17 cellular contexts compared by ENCODE assay signal in genomic region chr11:635945-636510, GRCh38. TPM values are rescaled to one million over a fixed set of nuclear protein-coding genes. Genes with fewer than 3 reads are reported as not detected.
A peak's percentile ranks its signal among the peaks of the same experiment; 100 is the strongest.
DNase-seq lines count a peak whose midpoint lies in the region; ATAC-seq, FAIRE-seq and TF ChIP-seq lines count a peak whose summit lies in the region.
"Had no signal": no experiment of that assay in that cellular context is flagged by ENCODE, and none has a peak within 500 bp of the region (broad histone marks: within the 10 kb centered on the region; RNA-seq: fewer than 3 reads in every experiment).

No MANE protein-coding gene starts in this region.

- TF ChIP-seq POLR2A in thyroid gland (IDR thresholded peaks at IDR 0.05), result no peak

- H3K36me3 Mint-ChIP-seq in activated naive CD8-positive, alpha-beta T cell, result no peaks in the 10 kb centered on the region
- peaks cover 4% of the 10 kb centered on the region for H3K36me3 Mint-ChIP-seq in activated naive CD8-positive, alpha-beta T cell treated with anti-CD3 and anti-CD28 coated beads, Interleukin-2, amount 50 U/mL, for 24 hours (ENCODE audit: low read depth)
- peaks cover 5% of the 10 kb centered on the region for H3K36me3 Mint-ChIP-seq in memory B cell
- peaks cover 8 to 9% of the 10 kb centered on the region in 2 donors for H3K36me3 Mint-ChIP-seq in stimulated activated naive B cell treated with anti-CD40 and anti-IgM and Interleukin-4, amounts not matched to agents 10 μg/mL and 1 μg/mL and 100 μg/mL, for 72 hours
- H3K36me3 Mint-ChIP-seq in activated T-cell treated with anti-CD3 and anti-CD28 coated beads, Interleukin-2, amount 50 U/mL, for 72 hours (ENCODE audit: insufficient read depth in 2 of 2), result peaks cover 0 to 3% of the 10 kb centered on the region in 2 donors

- no peak for ATAC-seq in activated naive CD8-positive, alpha-beta T cell treated with anti-CD3 and anti-CD28 coated beads, Interleukin-2, amount 50 U/mL, for 24 hours
- ATAC-seq in memory B cell (ENCODE audit: low read depth), result no peak
- ATAC-seq in stimulated activated naive B cell treated with anti-CD40 and anti-IgM and Interleukin-4, amounts not matched to agents 10 μg/mL and 1 μg/mL and 100 μg/mL, for 72 hours (replicated peaks), result no peak
- ATAC-seq in activated T-cell treated with anti-CD3 and anti-CD28 coated beads, Interleukin-2, amount 50 U/mL, for 72 hours (replicated peaks in 1 of 2), result no peak
- ATAC-seq: A549, PC-3 had no signal

- H3K4me1 ChIP-seq in thyroid gland, result peaks cover 0 to 43% of the 10 kb centered on the region in 2 donors

- H3K4me3 Mint-ChIP-seq in activated naive CD8-positive, alpha-beta T cell, result peak overlapping the region; percentile 30
- no peak overlapping the region for H3K4me3 Mint-ChIP-seq in activated naive CD8-positive, alpha-beta T cell treated with anti-CD3 and anti-CD28 coated beads, Interleukin-2, amount 50 U/mL, for 24 hours
- H3K4me3 Mint-ChIP-seq in memory B cell, result peak overlapping the region; percentile 59
- H3K4me3 Mint-ChIP-seq in stimulated activated naive B cell treated with anti-CD40 and anti-IgM and Interleukin-4, amounts not matched to agents 10 μg/mL and 1 μg/mL and 100 μg/mL, for 72 hours, result peak overlapping the region; percentile 6 to 17
- peak overlapping the region in 1 of 2 donors; percentile 13 for H3K4me3 Mint-ChIP-seq in activated T-cell treated with anti-CD3 and anti-CD28 coated beads, Interleukin-2, amount 50 U/mL, for 72 hours

- H3K4me3 ChIP-seq in bronchial epithelial cell (ENCODE audit: low read depth, low read length) (no peak overlapping the region), thyroid gland (replicated peaks in 1 of 3) (no peak overlapping the region)
- H3K4me3 ChIP-seq: A549 had no signal

- WGBS in thyroid gland, 2 donors, result 81 to 91% methylated on average over 20 to 22 of the region's 22 CpGs

- peaks cover 17% of the 10 kb centered on the region for H3K27me3 ChIP-seq in bronchial epithelial cell (ENCODE audit: control insufficient read depth, insufficient read depth, low read length)
- no peaks in the 10 kb centered on the region for H3K27me3 ChIP-seq in thyroid gland

- H3K36me3 ChIP-seq in bronchial epithelial cell (ENCODE audit: control insufficient read depth, insufficient read depth, low read length), result peaks cover 2% of the 10 kb centered on the region
- H3K36me3 ChIP-seq in thyroid gland, result no peaks in the 10 kb centered on the region

- H3K4me1 Mint-ChIP-seq in activated naive CD8-positive, alpha-beta T cell (ENCODE audit: low read depth), result peaks cover 11% of the 10 kb centered on the region
- H3K4me1 Mint-ChIP-seq in activated naive CD8-positive, alpha-beta T cell treated with anti-CD3 and anti-CD28 coated beads, Interleukin-2, amount 50 U/mL, for 24 hours, result peaks cover 17% of the 10 kb centered on the region
- H3K4me1 Mint-ChIP-seq in memory B cell, result peaks cover 11% of the 10 kb centered on the region
- H3K4me1 Mint-ChIP-seq in stimulated activated naive B cell treated with anti-CD40 and anti-IgM and Interleukin-4, amounts not matched to agents 10 μg/mL and 1 μg/mL and 100 μg/mL, for 72 hours, result peaks cover 10 to 16% of the 10 kb centered on the region in 2 donors
- peaks cover 13% of the 10 kb centered on the region for H3K4me1 Mint-ChIP-seq in activated T-cell treated with anti-CD3 and anti-CD28 coated beads, Interleukin-2, amount 50 U/mL, for 72 hours (ENCODE audit: low read depth)

- peak; percentile 90 for FAIRE-seq in bronchial epithelial cell (lab: Jason Lieb, UNC)
- FAIRE-seq: A549 had no signal

- TF ChIP-seq CTCF in bronchial epithelial cell (IDR thresholded peaks at IDR 0.05; ENCODE audit: insufficient read depth, low read length, severe bottlenecking), result no peak
- TF ChIP-seq CTCF in thyroid gland (IDR thresholded peaks at IDR 0.05), result no peak

- peaks cover 3% of the 10 kb centered on the region for H3K27me3 Mint-ChIP-seq in activated naive CD8-positive, alpha-beta T cell
- H3K27me3 Mint-ChIP-seq in activated naive CD8-positive, alpha-beta T cell treated with anti-CD3 and anti-CD28 coated beads, Interleukin-2, amount 50 U/mL, for 24 hours, result peaks cover 26% of the 10 kb centered on the region
- H3K27me3 Mint-ChIP-seq in memory B cell, result peaks cover 13% of the 10 kb centered on the region
- peaks cover 28 to 42% of the 10 kb centered on the region in 2 donors for H3K27me3 Mint-ChIP-seq in stimulated activated naive B cell treated with anti-CD40 and anti-IgM and Interleukin-4, amounts not matched to agents 10 μg/mL and 1 μg/mL and 100 μg/mL, for 72 hours
- peaks cover 15% of the 10 kb centered on the region for H3K27me3 Mint-ChIP-seq in activated T-cell treated with anti-CD3 and anti-CD28 coated beads, Interleukin-2, amount 50 U/mL, for 72 hours (ENCODE audit: low read depth)

- H3K9me3 Mint-ChIP-seq in activated naive CD8-positive, alpha-beta T cell (ENCODE audit: low read depth), result no peaks in the 10 kb centered on the region
- no peaks in the 10 kb centered on the region for H3K9me3 Mint-ChIP-seq in activated naive CD8-positive, alpha-beta T cell treated with anti-CD3 and anti-CD28 coated beads, Interleukin-2, amount 50 U/mL, for 24 hours
- H3K9me3 Mint-ChIP-seq in memory B cell, result no peaks in the 10 kb centered on the region
- no peaks in the 10 kb centered on the region for H3K9me3 Mint-ChIP-seq in stimulated activated naive B cell treated with anti-CD40 and anti-IgM and Interleukin-4, amounts not matched to agents 10 μg/mL and 1 μg/mL and 100 μg/mL, for 72 hours
- H3K9me3 Mint-ChIP-seq in activated T-cell treated with anti-CD3 and anti-CD28 coated beads, Interleukin-2, amount 50 U/mL, for 72 hours, result no peaks in the 10 kb centered on the region

- no peaks in the 10 kb centered on the region for H3K9me3 ChIP-seq in thyroid gland
- H3K9me3 ChIP-seq: A549 had no signal

- H3K27ac ChIP-seq in thyroid gland, result no peak overlapping the region
- H3K27ac ChIP-seq: A549, GM23248 had no signal

- no peak overlapping the region for H3K27ac Mint-ChIP-seq in activated naive CD8-positive, alpha-beta T cell
- no peak overlapping the region for H3K27ac Mint-ChIP-seq in activated naive CD8-positive, alpha-beta T cell treated with anti-CD3 and anti-CD28 coated beads, Interleukin-2, amount 50 U/mL, for 24 hours
- no peak overlapping the region for H3K27ac Mint-ChIP-seq in memory B cell
- no peak overlapping the region for H3K27ac Mint-ChIP-seq in stimulated activated naive B cell treated with anti-CD40 and anti-IgM and Interleukin-4, amounts not matched to agents 10 μg/mL and 1 μg/mL and 100 μg/mL, for 72 hours
- H3K27ac Mint-ChIP-seq in activated T-cell treated with anti-CD3 and anti-CD28 coated beads, Interleukin-2, amount 50 U/mL, for 72 hours, result no peak overlapping the region

- intact Hi-C loops in thyroid gland (cut with DNase I), result no loop called here

- no peak for DNase-seq in activated naive CD8-positive, alpha-beta T cell treated with anti-CD3 and anti-CD28 coated beads, Interleukin-2, amount 50 U/mL, for 24 hours
- DNase-seq in bronchial epithelial cell (ENCODE audit: low read depth) (no peak), memory B cell (ENCODE audit: low spot score in 2 of 2) (no peak), SHP77 treated with DMSO at 0.1 percent for 48 hours (lab: John Stamatoyannopoulos, UW) (no peak), thyroid gland (no peak)
- no peak for DNase-seq in stimulated activated naive B cell treated with anti-CD40 and anti-IgM and Interleukin-4, amounts not matched to agents 10 μg/mL and 1 μg/mL and 100 μg/mL, for 72 hours
- no peak for DNase-seq in activated T-cell treated with anti-CD3 and anti-CD28 coated beads, Interleukin-2, amount 50 U/mL, for 72 hours
- DNase-seq: DMS79 treated with DMSO at 0.1 percent for 48 hours, GDM1, GM23248, Karpas-422, MM.1S, NCI-H1105 treated with DMSO at 0.1 percent for 48 hours, NCI-H187, PC-3 had no signal

RNA-seq across cellular contexts. Expression of gene DRD4, which starts 1.0 kb away (rescaled TPM):
- total RNA-seq in bronchial epithelial cell, result 0.13 TPM in 1 of 2 replicates, not detected in the other
- 1 to 10 TPM; 1.7 to 2.0 TPM for total RNA-seq in activated T-cell treated with anti-CD3 and anti-CD28 coated beads, Interleukin-2, amount 50 U/mL, for 72 hours
- under 1 TPM in 2 of 4 donors, not detected in 2; 0.88 to 0.89 TPM for total RNA-seq in thyroid gland
- total RNA-seq: GM23248 had no signal

RNA-seq across cellular contexts. Expression of gene SCT, which starts 9.0 kb away (rescaled TPM):
- total RNA-seq in bronchial epithelial cell (not detected in 2 replicates), thyroid gland (not detected)
- not detected for total RNA-seq in activated T-cell treated with anti-CD3 and anti-CD28 coated beads, Interleukin-2, amount 50 U/mL, for 72 hours
- total RNA-seq: GM23248, PC-3 had no signal

RNA-seq across cellular contexts. Expression of gene CDHR5, which starts 11.3 kb away (rescaled TPM):
- total RNA-seq in bronchial epithelial cell (not detected in 2 replicates), thyroid gland (not detected)
- under 1 TPM in 1 of 2 donors, not detected in 1; 0.09 TPM for total RNA-seq in activated T-cell treated with anti-CD3 and anti-CD28 coated beads, Interleukin-2, amount 50 U/mL, for 72 hours
- total RNA-seq: GM23248, PC-3 had no signal

RNA-seq across cellular contexts. Expression of gene IRF7, which starts 20.3 kb away (rescaled TPM):
- total RNA-seq in bronchial epithelial cell, result 15.3 and 18.2 TPM in 2 replicates
- 10 to 100 TPM; 46.7 to 95.8 TPM for total RNA-seq in activated T-cell treated with anti-CD3 and anti-CD28 coated beads, Interleukin-2, amount 50 U/mL, for 72 hours
- 10 to 100 TPM; 15.4 to 42.4 (median 29.1) TPM for total RNA-seq in thyroid gland

RNA-seq across cellular contexts. Expression of gene DEAF1, which starts 59.0 kb away (rescaled TPM):
- 23.4 and 26.9 TPM in 2 replicates for total RNA-seq in bronchial epithelial cell
- total RNA-seq in activated T-cell treated with anti-CD3 and anti-CD28 coated beads, Interleukin-2, amount 50 U/mL, for 72 hours, result 10 to 100 TPM; 40.5 to 66.1 TPM
- total RNA-seq in thyroid gland, result 100 to 1,000 TPM in 1 of 4 donors, 10 to 100 TPM in 3; 61.8 to 103 (median 87.6) TPM
